In the genomic region with DNA sequence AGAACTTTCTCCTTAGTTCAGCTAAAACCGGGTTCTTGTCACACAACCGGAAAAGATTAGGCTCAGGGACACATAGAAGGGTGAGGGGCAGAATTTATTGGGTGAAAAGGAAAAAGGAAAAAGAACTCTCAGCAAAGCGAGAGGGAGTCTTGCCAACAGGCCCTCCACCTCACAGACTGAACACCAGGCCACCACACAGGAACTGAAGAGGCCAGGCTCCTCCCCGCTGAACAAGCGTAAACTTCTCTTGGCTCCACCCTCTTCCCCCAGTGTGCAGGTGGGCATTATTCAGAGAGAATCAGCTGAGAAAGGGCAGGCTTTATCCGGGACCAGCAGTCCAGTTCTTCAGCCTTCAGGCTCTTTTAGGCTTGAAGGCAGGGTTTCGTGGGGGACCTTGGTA, we compare ENCODE assay signal across 8 cellular contexts.
A peak's percentile ranks its signal among the peaks of the same experiment; 100 is the strongest.
DNase-seq lines count a peak whose midpoint lies in the region; ATAC-seq and TF ChIP-seq lines count a peak whose summit lies in the region.

No MANE protein-coding gene starts in this region.

- peaks cover 16% of the 10 kb centered on the region for H3K4me1 ChIP-seq in HEK293 (ENCODE audit: control insufficient read depth, insufficient read depth, low read length)
- H3K4me1 ChIP-seq in OCI-LY7 (ENCODE audit: insufficient read depth, low read length, poor library complexity, severe bottlenecking) = peaks cover 65% of the 10 kb centered on the region
- peaks cover 0 to 18% (median 2%) of the 10 kb centered on the region in 3 donors for H3K4me1 ChIP-seq in gastroesophageal sphincter

- peak; percentile 66 for ATAC-seq in GM18520 (IDR thresholded peaks at IDR 0.05; ENCODE audit: unreplicated experiment)
- ATAC-seq in central memory CD8-positive, alpha-beta T cell (replicated peaks; ENCODE audit: extremely low read depth, poor library complexity, severe bottlenecking) = peak; percentile 71
- no peak for ATAC-seq in gastroesophageal sphincter

- H3K4me3 Mint-ChIP-seq in central memory CD8-positive, alpha-beta T cell = no peak overlapping the region

- H3K4me3 ChIP-seq in HEK293 (ENCODE audit: low read depth, low read length) (no peak overlapping the region), OCI-LY7 (ENCODE audit: low read depth, low read length, poor library complexity, severe bottlenecking) (peak overlapping the region; percentile 50), gastroesophageal sphincter (no peak overlapping the region)

- no peaks in the 10 kb centered on the region for H3K9me3 ChIP-seq in HEK293 (ENCODE audit: control insufficient read depth, insufficient read depth, low read depth, low read length)
- no peaks in the 10 kb centered on the region; the same call in 1 of the 2 replicates for H3K9me3 ChIP-seq in OCI-LY7 (ENCODE audit: low read length)
- no peaks in the 10 kb centered on the region for H3K9me3 ChIP-seq in gastroesophageal sphincter

- WGBS in gastroesophageal sphincter (ENCODE audit: low coverage in 1 of 2), 2 donors = 77 to 83% methylated on average over 3 to 6 of the region's 7 CpGs

- H3K9me3 Mint-ChIP-seq in central memory CD8-positive, alpha-beta T cell = no peaks in the 10 kb centered on the region

- no peaks in the 10 kb centered on the region for H3K27me3 Mint-ChIP-seq in central memory CD8-positive, alpha-beta T cell

- H3K27me3 ChIP-seq in gastroesophageal sphincter = no peaks in the 10 kb centered on the region

- TF ChIP-seq CTCF in HEK293 (tag by site-specific recombination; IDR thresholded peaks at IDR 0.05) (no peak), OCI-LY7 (conservative IDR thresholded peaks at IDR 0.05; ENCODE audit: low read length) (no peak), gastroesophageal sphincter (IDR thresholded peaks at IDR 0.05) (no peak)

- POLR2A ChIA-PET in HEK293 (lab: Yijun Ruan, JAX) (no interaction called here), OCI-LY7 (lab: Charles Lee) (interaction anchor here (0.9 to 5.5 kb wide), 9 partner anchors 8 to 139 kb away, joined by 3 to 31 read pairs (median 4); no protein-coding TSS in a partner anchor)

- H3K36me3 ChIP-seq in HEK293 (ENCODE audit: control insufficient read depth in 2 of 2, insufficient read depth in 1 of 2, low read length in 2 of 2) (no peaks in the 10 kb centered on the region), OCI-LY7 (ENCODE audit: insufficient read depth, low read length) (peaks cover 19% of the 10 kb centered on the region), gastroesophageal sphincter (no peaks in the 10 kb centered on the region)

- H3K4me2 ChIP-seq in OCI-LY7 (ENCODE audit: low read length) = peak overlapping the region; percentile 82

- CTCF ChIA-PET in HEK293 (lab: Yijun Ruan, JAX) (interaction anchor here (0.5 kb wide), 1 partner anchor 33 kb away, joined by 6 read pairs; no protein-coding TSS in a partner anchor), OCI-LY7 (lab: Charles Lee; ENCODE audit: unreplicated experiment) (no interaction called here)

- H3K27ac ChIP-seq in HEK293 (ENCODE audit: extremely low read depth, low read depth, low read length) = no peak overlapping the region
- H3K27ac ChIP-seq in OCI-LY7 (ENCODE audit: low read depth, low read length, poor library complexity, severe bottlenecking) = peak overlapping the region; percentile 97
- H3K27ac ChIP-seq in gastroesophageal sphincter = no peak overlapping the region

- H4K20me1 ChIP-seq in OCI-LY7 (ENCODE audit: insufficient read depth, low read length) = no peaks in the 10 kb centered on the region

- peaks cover 16% of the 10 kb centered on the region for H3K4me1 Mint-ChIP-seq in central memory CD8-positive, alpha-beta T cell

- H3K9me2 ChIP-seq in OCI-LY7 (ENCODE audit: insufficient read depth, low read length) = no peaks in the 10 kb centered on the region

- BruUV-seq in OCI-LY7 (replicated peaks; lab: Mats Ljungman, UMichigan) = no TSS peak

- H2AFZ ChIP-seq in OCI-LY7 (ENCODE audit: low read length) = no peak overlapping the region

- intact Hi-C loops in OCI-LY7 (cut with micrococcal nuclease; ENCODE audit: unreplicated experiment) = loop anchor here (1.0 to 10.0 kb wide), 5 partner anchors 8 to 949 kb away; a partner anchor contains a TSS

- H3K36me3 Mint-ChIP-seq in central memory CD8-positive, alpha-beta T cell (ENCODE audit: insufficient read depth) = no peaks in the 10 kb centered on the region

- TF ChIP-seq POLR2A in gastroesophageal sphincter (IDR thresholded peaks at IDR 0.05) = no peak

- H3K27ac Mint-ChIP-seq in central memory CD8-positive, alpha-beta T cell (ENCODE audit: low read depth) = peak overlapping the region; percentile 63

- DNase-seq in OCI-LY7 (ENCODE audit: low spot score) (peak; percentile 92), LoVo (ENCODE audit: low spot score) (no peak), HuH-7 (ENCODE audit: low spot score) (no peak)
- no peak for DNase-seq in central memory CD8-positive, alpha-beta T cell (ENCODE audit: low spot score in 2 of 2)
- peak; percentile 5 to 33 for DNase-seq in stimulated activated CD8-positive, alpha-beta memory T cell treated with anti-CD3 and anti-CD28 coated beads, Interleukin-7, amount 100 ng/mL, for 48 hours (ENCODE audit: extremely low read depth in 1 of 2, low read depth in 1 of 2)

- no peak for TF ChIP-seq EP300 in gastroesophageal sphincter (IDR thresholded peaks at IDR 0.05)

- H3K79me2 ChIP-seq in OCI-LY7 (ENCODE audit: insufficient read depth, low read depth, low read length) = peaks cover 36% of the 10 kb centered on the region

TF ChIP-seq in HEK293, 187 proteins besides CTCF, POLR2A, EP300 and RAD21:
- peak; percentile 44; the same call in 1 of the 2 replicates for TF ChIP-seq PRDM1 (tag by site-specific recombination; IDR thresholded peaks at IDR 0.05)
- TF ChIP-seq SP3 (tag by site-specific recombination; IDR thresholded peaks at IDR 0.05) = 0 out of 2 replicates have a peak, but pooled peaks have one; percentile 13
- no peak for TF ChIP-seq ZNF654 (tag by site-specific recombination; IDR thresholded peaks at IDR 0.05; ENCODE audit: low read depth)
- TF ChIP-seq ZNF140 (tag by site-specific recombination; IDR thresholded peaks at IDR 0.05) = no peak
- TF ChIP-seq GLIS1 (tag by site-specific recombination; IDR thresholded peaks at IDR 0.05) = peak; percentile 59
- no peak for TF ChIP-seq ZNF394 (tag by site-specific recombination; IDR thresholded peaks at IDR 0.05; ENCODE audit: borderline replicate concordance)
- no peak for TF ChIP-seq GLIS2 (tag by site-specific recombination; IDR thresholded peaks at IDR 0.05)

Comparison
In these comparisons a context has a peak if more than half of its experiments do, and no peak if none do; other contexts are left out.
1. DNase-seq: peak in OCI-LY7 (single experiment) and stimulated activated CD8-positive, alpha-beta memory T cell treated with anti-CD3 and anti-CD28 coated beads, Interleukin-7, amount 100 ng/mL, for 48 hours (2 of 2); none in central memory CD8-positive, alpha-beta T cell (0 of 2), LoVo (single experiment) and HuH-7 (single experiment).